Comparison of ENCODE assay signal across 27 cellular contexts in genomic region chr22:40120783-40121182, GRCh38. TPM values are rescaled to one million over a fixed set of nuclear protein-coding genes. Genes with fewer than 3 reads are reported as not detected.
DNase-seq lines count a peak whose midpoint lies in the region; ATAC-seq, FAIRE-seq and TF ChIP-seq lines count a peak whose summit lies in the region.
"Had no signal": no experiment of that assay in that cellular context is flagged by ENCODE, and none has a peak within 500 bp of the region (broad histone marks: within the 10 kb centered on the region; RNA-seq: fewer than 3 reads in every experiment).

No MANE protein-coding gene starts in this region.

- peaks cover 58% of the 10 kb centered on the region for H3K4me1 Mint-ChIP-seq in activated naive CD4-positive, alpha-beta T cell treated with anti-CD3 and anti-CD28 coated beads for 36 hours (ENCODE audit: low read depth)

- peak; percentile 90 for FAIRE-seq in bronchial epithelial cell (lab: Jason Lieb, UNC)
- FAIRE-seq: A549, GM19239 had no signal

- CTCF ChIA-PET in activated naive CD4-positive, alpha-beta T cell treated with anti-CD3 and anti-CD28 coated beads for 36 hours (lab: Charles Lee): interaction anchor here (0.5 to 0.6 kb wide), 2 partner anchors 24 to 68 kb away, joined by 3 read pairs; no protein-coding TSS in a partner anchor

- H3K4me3 ChIP-seq in cardiac muscle cell (no peak overlapping the region), bronchial epithelial cell (ENCODE audit: low read depth, low read length) (no peak overlapping the region)
- H3K4me3 ChIP-seq: A549, left lung had no signal

- DNase-seq in cardiac muscle cell (ENCODE audit: low read depth in 1 of 2, low spot score in 1 of 2) (no peak), cardiac septum (ENCODE audit: low spot score) (no peak), bronchial epithelial cell (ENCODE audit: low read depth) (no peak), lung microvascular endothelial cell (ENCODE audit: low read depth in 2 of 2) (peak; percentile 18 to 45), SIG-M5 (lab: John Stamatoyannopoulos, UW) (no peak)
- no peak for DNase-seq in activated effector memory CD4-positive, alpha-beta T cell treated with anti-CD3 and anti-CD28 coated beads, Interleukin-2, amount 50 U/mL, for 16 hours
- DNase-seq in activated naive CD4-positive, alpha-beta T cell treated with anti-CD3 and anti-CD28 coated beads for 36 hours: no peak
- DNase-seq: activated CD4-positive, CD25-positive, alpha-beta regulatory T cell; activated naive CD4-positive, alpha-beta T cell treated with Interleukin-2 at 50 U/mL for 16 hours; activated T-cell treated with anti-CD3 and anti-CD28 coated beads, Interleukin-2, amount 50 U/mL, for 48 hours; amniotic stem cell; brain microvascular endothelial cell; foreskin keratinocyte; islet precursor cell; left lung; NCI-H1092; NCI-H1694; NCI-H2171; NCI-H510A treated with DMSO at 0.1 percent for 48 hours; NK-92 treated with Interleukin-12 subunit alpha and Interleukin-12 subunit beta, amount 100 ng/mL, for 24 hours; PC-3 had no signal

- no peak overlapping the region for H3K27ac Mint-ChIP-seq in activated naive CD4-positive, alpha-beta T cell treated with anti-CD3 and anti-CD28 coated beads for 36 hours
- H3K27ac Mint-ChIP-seq: T-helper 1 cell treated with Interleukin-12 subunit alpha and Interleukin-12 subunit beta and Interleukin-4 antibody, amounts not matched to agents 30 μg/mL and 1 μg/mL, for 36 hours had no signal

- TF ChIP-seq CTCF in cardiac muscle cell (IDR thresholded peaks at IDR 0.05; ENCODE audit: low read depth, low read length): no peak
- no peak for TF ChIP-seq CTCF in bronchial epithelial cell (IDR thresholded peaks at IDR 0.05; ENCODE audit: insufficient read depth, low read length, severe bottlenecking)

- no peak for ATAC-seq in esophagus mucosa
- ATAC-seq: A549, foreskin keratinocyte, left lung, PC-3, Right ventricle myocardium inferior, SK-N-SH treated with all-trans-retinoic acid at 6 μM for 48 hours had no signal

- no peaks in the 10 kb centered on the region for H3K27me3 Mint-ChIP-seq in activated naive CD4-positive, alpha-beta T cell treated with anti-CD3 and anti-CD28 coated beads for 36 hours (ENCODE audit: low read depth)

- intact Hi-C loops in cardiac septum (cut with DNase I): no loop called here
- intact Hi-C loops in activated naive CD4-positive, alpha-beta T cell treated with anti-CD3 and anti-CD28 coated beads for 36 hours (cut with micrococcal nuclease): no loop called here

- H3K27me3 ChIP-seq in cardiac muscle cell (no peaks in the 10 kb centered on the region), bronchial epithelial cell (ENCODE audit: control insufficient read depth, insufficient read depth, low read length) (no peaks in the 10 kb centered on the region)
- H3K27me3 ChIP-seq: brain microvascular endothelial cell, foreskin keratinocyte, left lung had no signal

- peaks cover 2% of the 10 kb centered on the region for H3K36me3 Mint-ChIP-seq in activated naive CD4-positive, alpha-beta T cell treated with anti-CD3 and anti-CD28 coated beads for 36 hours (ENCODE audit: low read depth)

- H3K36me3 ChIP-seq in cardiac muscle cell (no peaks in the 10 kb centered on the region), bronchial epithelial cell (ENCODE audit: control insufficient read depth, insufficient read depth, low read length) (no peaks in the 10 kb centered on the region)
- H3K36me3 ChIP-seq: brain microvascular endothelial cell had no signal

- no peaks in the 10 kb centered on the region for H3K9me3 Mint-ChIP-seq in activated naive CD4-positive, alpha-beta T cell treated with anti-CD3 and anti-CD28 coated beads for 36 hours
- H3K9me3 Mint-ChIP-seq: T-helper 1 cell treated with Interleukin-12 subunit alpha and Interleukin-12 subunit beta and Interleukin-4 antibody, amounts not matched to agents 30 μg/mL and 1 μg/mL, for 36 hours had no signal

- H3K9me3 ChIP-seq in cardiac muscle cell (ENCODE audit: low read depth): no peaks in the 10 kb centered on the region
- H3K9me3 ChIP-seq: A549, left lung had no signal

- peak overlapping the region; percentile 33 for H3K27ac ChIP-seq in cardiac muscle cell
- H3K27ac ChIP-seq: A549, brain microvascular endothelial cell, foreskin keratinocyte, left lung had no signal

- H3K4me3 Mint-ChIP-seq in activated naive CD4-positive, alpha-beta T cell treated with anti-CD3 and anti-CD28 coated beads for 36 hours: no peak overlapping the region
- H3K4me3 Mint-ChIP-seq: T-helper 1 cell treated with Interleukin-12 subunit alpha and Interleukin-12 subunit beta and Interleukin-4 antibody, amounts not matched to agents 30 μg/mL and 1 μg/mL, for 36 hours had no signal

- peaks cover 7% of the 10 kb centered on the region for H3K4me1 ChIP-seq in cardiac muscle cell (ENCODE audit: low read depth)
- H3K4me1 ChIP-seq: A549, foreskin keratinocyte had no signal

RNA-seq across cellular contexts. Expression of gene TNRC6B, which starts 56.9 kb away (rescaled TPM):
- total RNA-seq in cardiac muscle cell: 39.6 and 61.1 TPM in 2 replicates
- polyA plus RNA-seq in cardiac muscle cell: 50.2 and 73.2 TPM in 2 replicates
- total RNA-seq in cardiac septum: 40.2 TPM
- total RNA-seq in bronchial epithelial cell: 8.3 and 8.4 TPM in 2 replicates
- total RNA-seq in lung microvascular endothelial cell: 11.6 and 14.3 TPM in 2 replicates
- total RNA-seq in activated naive CD4-positive, alpha-beta T cell treated with anti-CD3 and anti-CD28 coated beads for 36 hours: 10 to 100 TPM; 37.9 TPM
- 19.3 TPM for total RNA-seq in esophagus mucosa

Comparison
In these comparisons a context has a peak if more than half of its experiments do, and no peak if none do; other contexts are left out.
1. DNase-seq: peak in lung microvascular endothelial cell (2 of 2); none in cardiac muscle cell (0 of 2), cardiac septum (single experiment), bronchial epithelial cell (single experiment), activated effector memory CD4-positive, alpha-beta T cell treated with anti-CD3 and anti-CD28 coated beads, Interleukin-2, amount 50 U/mL, for 16 hours (single experiment), SIG-M5 (single experiment) and activated naive CD4-positive, alpha-beta T cell treated with anti-CD3 and anti-CD28 coated beads for 36 hours (single experiment).